Comparison of ENCODE assay signal across 8 cellular contexts in the genomic region with DNA sequence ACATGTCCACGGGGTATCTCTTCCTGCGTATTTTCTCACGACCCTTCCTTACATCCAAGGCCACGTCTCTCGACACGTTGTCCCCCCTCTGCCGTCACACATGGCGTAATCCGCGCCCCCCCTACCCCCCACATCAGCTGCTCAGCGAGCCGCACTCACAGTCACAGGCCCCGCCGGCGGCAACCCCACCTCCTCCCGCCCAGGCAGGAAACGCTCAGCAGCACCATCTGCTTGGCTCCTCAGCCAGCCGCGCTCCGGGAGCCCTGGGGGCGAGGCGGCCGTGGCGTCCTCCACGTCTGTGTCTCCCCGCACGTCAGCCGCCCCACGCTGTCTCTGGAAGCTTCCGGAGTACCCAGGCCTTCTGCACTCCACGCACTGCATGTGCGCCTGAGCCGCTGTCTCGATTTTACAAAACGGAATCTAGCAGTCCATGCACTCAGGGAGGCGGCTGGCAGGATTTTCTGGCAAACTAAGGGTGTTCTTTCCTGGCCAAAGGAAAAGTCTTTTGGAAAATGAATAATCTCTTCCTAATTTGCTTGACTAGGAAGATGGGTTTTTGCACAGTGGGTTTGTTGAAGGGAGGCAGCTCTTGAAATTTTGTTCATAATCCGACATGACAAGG.
DNase-seq lines count a peak whose midpoint lies in the region; ATAC-seq, FAIRE-seq and TF ChIP-seq lines count a peak whose summit lies in the region.

No MANE protein-coding gene starts in this region.

- TF ChIP-seq POLR2A in GM12892 (IDR thresholded peaks at IDR 0.05; ENCODE audit: low read depth, low read length) (no peak; the same call in 1 of the 2 replicates), K562 (conservative IDR thresholded peaks at IDR 0.05) (no peak)

- no peak overlapping the region for H3K9ac ChIP-seq in K562 (ENCODE audit: insufficient read depth in 1 of 2, low read depth in 2 of 2, low read length in 2 of 2)

- FAIRE-seq in GM12892 (lab: Jason Lieb, UNC) (no peak), K562 (lab: Jason Lieb, UNC) (no peak)

- TF ChIP-seq RAD21 in K562 (CRISPR knock-in tag; conservative IDR thresholded peaks at IDR 0.05 in 1 of 2, IDR thresholded peaks at IDR 0.05 in 1 of 2) = no peak

- peak; percentile 41 for ATAC-seq in HG03439 (IDR thresholded peaks at IDR 0.05; ENCODE audit: unreplicated experiment)
- no peak for ATAC-seq in K562

- DNase-seq in GM12892 (ENCODE audit: insufficient read length) (peak; percentile 81), UCSD-AML1 (lab: John Stamatoyannopoulos, UW; ENCODE audit: unreplicated experiment) (peak; percentile 62), K562 (ENCODE audit: extremely low read depth in 1 of 4, low spot score in 3 of 4) (no peak), islet precursor cell (peak; percentile 75), NCI-H2029 treated with DMSO at 0.1 percent for 48 hours (lab: John Stamatoyannopoulos, UW) (no peak), NCI-H2029 (lab: John Stamatoyannopoulos, UW) (no peak)
- DNase-seq in stimulated activated CD4-positive, alpha-beta T cell treated with anti-CD3 and anti-CD28 coated beads, Interleukin-2, amount 100 ng/mL, for 48 hours = peak; percentile 51 to 54

- H3K79me2 ChIP-seq in K562 (ENCODE audit: control insufficient read depth, insufficient read depth, low read length) = no peaks in the 10 kb centered on the region

- in situ Hi-C loops in K562 (cut with MboI) = no loop called here

- peaks cover 74 to 100% of the 10 kb centered on the region in 2 experiments for H3K27me3 ChIP-seq in K562 (ENCODE audit: control insufficient read depth in 2 of 2, insufficient read depth in 2 of 2, low read length in 2 of 2)

- 0 out of 2 replicates have a peak, but pooled peaks cover 14% of the 10 kb centered on the region for H4K20me1 ChIP-seq in K562 (replicated peaks; ENCODE audit: control insufficient read depth, insufficient read depth, low read length)

- H3K4me2 ChIP-seq in K562 (ENCODE audit: insufficient read depth, low read length) = no peak overlapping the region

- H2AFZ ChIP-seq in K562 (ENCODE audit: low read depth, low read length) = no peak overlapping the region

- CTCF ChIA-PET in K562 (lab: Yijun Ruan, JAX; ENCODE audit: low intra/inter-chr PET ratio) = no interaction called here

- no peak overlapping the region for H3K4me3 ChIP-seq in K562

- no peaks in the 10 kb centered on the region for H3K36me3 ChIP-seq in K562 (ENCODE audit: control insufficient read depth, insufficient read depth, low read length)

- no peaks in the 10 kb centered on the region for H3K9me1 ChIP-seq in K562 (ENCODE audit: control insufficient read depth, insufficient read depth, low read length)

- POLR2A ChIA-PET in K562 (lab: Yijun Ruan, JAX) = no interaction called here

- H3K4me1 ChIP-seq in K562 (replicated peaks in 1 of 2; ENCODE audit: control insufficient read depth in 2 of 2, insufficient read depth in 2 of 2, low read length in 2 of 2) = peaks cover 0 to 36% of the 10 kb centered on the region in 2 experiments; a peak in 3 of 5 replicates

- intact Hi-C loops in K562 (cut with micrococcal nuclease) = no loop called here

- WGBS in K562 (ENCODE audit: insufficient coverage, low coverage, missing lambda C conversion rate) = 4% methylated on average over 34 of the region's 37 CpGs

- H3K9me3 ChIP-seq in K562 (replicated peaks; ENCODE audit: control insufficient read depth, insufficient read depth, low read depth, low read length) = no peaks in the 10 kb centered on the region

- no TSS peak for BruUV-seq in K562 (replicated peaks; lab: Mats Ljungman, UMichigan)

- TF ChIP-seq EP300 in K562 (IDR thresholded peaks at IDR 0.05; ENCODE audit: low read length) = no peak

- H3K27ac ChIP-seq in K562 (ENCODE audit: extremely low read depth, low read depth, low read length) = no peak overlapping the region

- no peak for TF ChIP-seq CTCF in K562 (IDR thresholded peaks at IDR 0.05 in 2 of 3, conservative IDR thresholded peaks at IDR 0.05 in 1 of 3; ENCODE audit: insufficient read depth in 2 of 3, low read depth in 1 of 3, low read length in 3 of 3)

TF ChIP-seq in K562, 482 proteins besides CTCF, POLR2A, EP300 and RAD21:
- TF ChIP-seq RNF2 (IDR thresholded peaks at IDR 0.05) (peak; percentile 13; the same call in 1 of the 2 replicates), EZH2 (IDR thresholded peaks at IDR 0.05; ENCODE audit: borderline replicate concordance, low read depth, low read length) (0 out of 2 replicates have a peak, but pooled peaks have one; percentile 15), ZNF583 (CRISPR knock-in tag; IDR thresholded peaks at IDR 0.05) (no peak), NFIX (CRISPR knock-in tag; IDR thresholded peaks at IDR 0.05; ENCODE audit: low read depth) (no peak), ZKSCAN3 (CRISPR knock-in tag; IDR thresholded peaks at IDR 0.05) (no peak), CBX8 (IDR thresholded peaks at IDR 0.05; ENCODE audit: borderline replicate concordance, extremely low read depth, low read depth, low read length, poor library complexity, severe bottlenecking) (peak; percentile 48)

Comparison
In these comparisons a context has a peak if more than half of its experiments do, and no peak if none do; other contexts are left out.
1. DNase-seq: peak in GM12892 (single experiment), UCSD-AML1 (single experiment), islet precursor cell (single experiment) and stimulated activated CD4-positive, alpha-beta T cell treated with anti-CD3 and anti-CD28 coated beads, Interleukin-2, amount 100 ng/mL, for 48 hours (2 of 2); none in K562 (0 of 4), NCI-H2029 treated with DMSO at 0.1 percent for 48 hours (single experiment) and NCI-H2029 (single experiment).